ENCODE assay signal across 1 cellular context in genomic region chr16:71808593-71809449, GRCh38.
TF ChIP-seq lines count a peak whose summit lies in the region.

AP1G1 (minus strand) TSS chr16:71808834; CDS start chr16:71789479, 19,355 bp downstream.

TF ChIP-seq in K562, 482 proteins besides CTCF, POLR2A, EP300 and RAD21 (continued from another document and continues in another):
- TF ChIP-seq CXXC5 (CRISPR knock-in tag; IDR thresholded peaks at IDR 0.05) (peak; percentile 99), YBX1 (IDR thresholded peaks at IDR 0.05) (no peak), SAFB (IDR thresholded peaks at IDR 0.05; ENCODE audit: borderline replicate concordance, low read depth, low read length) (no peak), GABPB2 (CRISPR knock-in tag; conservative IDR thresholded peaks at IDR 0.05) (no peak), FOXA3 (CRISPR knock-in tag; conservative IDR thresholded peaks at IDR 0.05 in 1 of 2, IDR thresholded peaks at IDR 0.05 in 1 of 2) (0 out of 4 replicates have a peak, but pooled peaks of 1 of the 2 experiments have one; percentile 26), ZMIZ1 (IDR thresholded peaks at IDR 0.05; ENCODE audit: low read depth in 2 of 2, low read length in 2 of 2) (no peak), ZC3H4 (CRISPR knock-in tag; IDR thresholded peaks at IDR 0.05; ENCODE audit: borderline replicate concordance) (no peak), SMARCA5 (IDR thresholded peaks at IDR 0.05) (no peak), MCM5 (IDR thresholded peaks at IDR 0.05; ENCODE audit: low read depth) (no peak), ZNF445 (CRISPR knock-in tag; IDR thresholded peaks at IDR 0.05; ENCODE audit: low read depth) (no peak), MYC (IDR thresholded peaks at IDR 0.05; ENCODE audit: low read depth, low read length) (peak; percentile 8; the same call in 1 of the 2 replicates), MYC (CRISPR knock-in tag; IDR thresholded peaks at IDR 0.05; ENCODE audit: borderline replicate concordance, low read depth) (peak; percentile 91; the same call in 1 of the 2 replicates), PREB (CRISPR knock-in tag; IDR thresholded peaks at IDR 0.05) (no peak), MBD2 (IDR thresholded peaks at IDR 0.05; ENCODE audit: borderline replicate concordance, low read depth) (peak; percentile 71), KHSRP (IDR thresholded peaks at IDR 0.05) (peak; percentile 94), RFX1 (IDR thresholded peaks at IDR 0.05) (no peak; the same call in 1 of the 2 replicates), SAFB2 (IDR thresholded peaks at IDR 0.05; ENCODE audit: borderline replicate concordance, low read depth, low read length, severe bottlenecking) (no peak), POLR2AphosphoS5 (IDR thresholded peaks at IDR 0.05; ENCODE audit: control insufficient read depth, insufficient read depth, low read depth, low read length) (peak; percentile 72), CHD7 (IDR thresholded peaks at IDR 0.05; ENCODE audit: low read depth, low read length) (no peak), SP2 (IDR thresholded peaks at IDR 0.05; ENCODE audit: extremely low read depth, low read depth, low read length, poor library complexity, severe bottlenecking) (no peak), PRMT5 (CRISPR knock-in tag; IDR thresholded peaks at IDR 0.05) (no peak), ZNF174 (CRISPR knock-in tag; IDR thresholded peaks at IDR 0.05) (no peak), TCF7L2 (IDR thresholded peaks at IDR 0.05; ENCODE audit: low read depth, low read length) (no peak), MXD1 (CRISPR knock-in tag; IDR thresholded peaks at IDR 0.05; ENCODE audit: borderline replicate concordance, poor library complexity, severe bottlenecking) (no peak), GTF2B (IDR thresholded peaks at IDR 0.05; ENCODE audit: extremely low read depth, insufficient read length) (no peak), ZNF23 (CRISPR knock-in tag; IDR thresholded peaks at IDR 0.05) (no peak), MLLT1 (IDR thresholded peaks at IDR 0.05) (peak; percentile 93 to 97), RUNX1 (IDR thresholded peaks at IDR 0.05; ENCODE audit: low read depth) (no peak), ATF7 (IDR thresholded peaks at IDR 0.05) (peak; percentile 94), ZKSCAN1 (IDR thresholded peaks at IDR 0.05; ENCODE audit: low read depth, low read length) (0 out of 2 replicates have a peak, but pooled peaks have one; percentile 41), CREB3L1 (IDR thresholded peaks at IDR 0.05; ENCODE audit: borderline replicate concordance, low read depth) (peak; percentile 97), COPS2 (conservative IDR thresholded peaks at IDR 0.05) (no peak), MBD1 (CRISPR knock-in tag; IDR thresholded peaks at IDR 0.05) (no peak), SIN3A (IDR thresholded peaks at IDR 0.05; ENCODE audit: borderline replicate concordance in 2 of 2, control insufficient read depth in 1 of 2, low read depth in 2 of 2, low read length in 2 of 2) (peak; percentile 46 to 92; a peak in 3 of 4 replicates), HDAC3 (IDR thresholded peaks at IDR 0.05; ENCODE audit: borderline replicate concordance, partially characterized antibody) (peak; percentile 81), HDAC1 (IDR thresholded peaks at IDR 0.05) (peak; percentile 48 to 81; a peak in 3 of 4 replicates), NFXL1 (CRISPR knock-in tag; IDR thresholded peaks at IDR 0.05) (no peak), MCM3 (IDR thresholded peaks at IDR 0.05) (no peak), STAG1 (CRISPR knock-in tag; IDR thresholded peaks at IDR 0.05; ENCODE audit: borderline replicate concordance) (no peak), SAP30 (IDR thresholded peaks at IDR 0.05; ENCODE audit: borderline replicate concordance, insufficient read depth, low read depth, low read length, poor library complexity, severe bottlenecking) (peak; percentile 68)
